18 cellular contexts compared by ENCODE assay signal in genomic region chrX:119407681-119408080, GRCh38.
"Had no signal": no experiment of that assay in that cellular context is flagged by ENCODE, and none has a peak within 500 bp of the region (broad histone marks: within the 10 kb centered on the region; RNA-seq: fewer than 3 reads in every experiment).

No MANE protein-coding gene starts in this region.

- H3K9me3 Mint-ChIP-seq: activated naive CD8-positive, alpha-beta T cell treated with anti-CD3 and anti-CD28 coated beads, Interleukin-2, amount 50 U/mL, for 24 hours; activated T-cell treated with anti-CD3 and anti-CD28 coated beads, Interleukin-2, amount 50 U/mL, for 4 hours had no signal

- H3K27ac Mint-ChIP-seq: activated naive CD8-positive, alpha-beta T cell treated with anti-CD3 and anti-CD28 coated beads, Interleukin-2, amount 50 U/mL, for 24 hours; mesothelial cell of epicardium; neural progenitor cell had no signal

- H3K27me3 Mint-ChIP-seq: activated naive CD8-positive, alpha-beta T cell treated with anti-CD3 and anti-CD28 coated beads, Interleukin-2, amount 50 U/mL, for 24 hours had no signal

- ATAC-seq: activated CD4-positive, CD25-positive, alpha-beta regulatory T cell treated with anti-CD3 and anti-CD28 coated beads, Interleukin-2, amount 50 U/mL, for 24 hours; activated naive CD8-positive, alpha-beta T cell treated with anti-CD3 and anti-CD28 coated beads, Interleukin-2, amount 50 U/mL, for 24 hours; activated T-cell treated with anti-CD3 and anti-CD28 coated beads, Interleukin-2, amount 50 U/mL, for 4 hours; gastroesophageal sphincter; left cardiac atrium; lower lobe of right lung had no signal

- H3K4me3 Mint-ChIP-seq: activated naive CD8-positive, alpha-beta T cell treated with anti-CD3 and anti-CD28 coated beads, Interleukin-2, amount 50 U/mL, for 24 hours; activated T-cell treated with anti-CD3 and anti-CD28 coated beads, Interleukin-2, amount 50 U/mL, for 4 hours; mesothelial cell of epicardium; neural progenitor cell had no signal

- H3K4me3 ChIP-seq: coronary artery, gastroesophageal sphincter, hepatocyte, lower lobe of right lung, neural progenitor cell, tibial artery, uterus had no signal

- DNase-seq: activated CD4-positive, alpha-beta T cell treated with anti-CD3 and anti-CD28 coated beads, Interleukin-2, amount 50 U/mL, for 4 hours; activated gamma-delta T cell; activated naive CD8-positive, alpha-beta T cell treated with anti-CD3 and anti-CD28 coated beads, Interleukin-2, amount 50 U/mL, for 24 hours; activated T-cell treated with anti-CD3 and anti-CD28 coated beads, Interleukin-2, amount 50 U/mL, for 4 hours; caudate nucleus; effector CD4-positive, alpha-beta T cell; left cardiac atrium; lower lobe of right lung; retina; stimulated activated CD4-positive, alpha-beta T cell treated with anti-CD3 and anti-CD28 coated beads, Interleukin-4, amount 100 ng/mL, for 4 hours; tibial artery; uterus had no signal
